13 cellular contexts compared by ENCODE assay signal in genomic region chr5:143148461-143149170, GRCh38.
DNase-seq lines count a peak whose midpoint lies in the region; ATAC-seq and TF ChIP-seq lines count a peak whose summit lies in the region.
"Had no signal": no experiment of that assay in that cellular context is flagged by ENCODE, and none has a peak within 500 bp of the region (broad histone marks: within the 10 kb centered on the region; RNA-seq: fewer than 3 reads in every experiment).

No MANE protein-coding gene starts in this region.

- peak overlapping the region; percentile 53 for H2AK5ac ChIP-seq in mesenchymal stem cell (ENCODE audit: low read length, severe bottlenecking)

- H3K4me3 Mint-ChIP-seq in glutamatergic neuron (ENCODE audit: unreplicated experiment), result no peak overlapping the region

- no peak overlapping the region for H3K14ac ChIP-seq in mesenchymal stem cell (ENCODE audit: low read length in 2 of 2)

- H4K8ac ChIP-seq in mesenchymal stem cell (ENCODE audit: low read length), result peak overlapping the region; percentile 35

- no peak for ATAC-seq in GM18858 (IDR thresholded peaks at IDR 0.05; ENCODE audit: unreplicated experiment)
- ATAC-seq: body of pancreas, K562 had no signal

- no peak overlapping the region for H2BK5ac ChIP-seq in mesenchymal stem cell (ENCODE audit: low read depth, low read length, poor library complexity, severe bottlenecking)

- H3K36me3 ChIP-seq in mesenchymal stem cell (ENCODE audit: control insufficient read depth in 1 of 2, insufficient read depth in 2 of 2, low read depth in 1 of 2, low read length in 2 of 2), result no peaks in the 10 kb centered on the region
- H3K36me3 ChIP-seq in transverse colon, result peaks cover 0 to 4% (median 2%) of the 10 kb centered on the region in 4 donors

- no peak for TF ChIP-seq POLR2A in transverse colon (IDR thresholded peaks at IDR 0.05)

- 69% methylated on average over 3 of the region's 4 CpGs for WGBS in mesenchymal stem cell
- 93 to 95% methylated on average over 3 to 4 of the region's 4 CpGs for WGBS in transverse colon (ENCODE audit: low coverage in 1 of 2), 2 donors

- peak overlapping the region; percentile 6 to 78 for H2BK12ac ChIP-seq in mesenchymal stem cell (ENCODE audit: low read length in 2 of 2)

- no peaks in the 10 kb centered on the region for H3K9me3 ChIP-seq in mesenchymal stem cell (ENCODE audit: control insufficient read depth, low read length)
- no peaks in the 10 kb centered on the region for H3K9me3 ChIP-seq in transverse colon
- H3K9me3 ChIP-seq: body of pancreas had no signal

- no peaks in the 10 kb centered on the region for H3K27me3 Mint-ChIP-seq in glutamatergic neuron (ENCODE audit: unreplicated experiment)

- H3K18ac ChIP-seq in mesenchymal stem cell (ENCODE audit: low read depth in 1 of 2, low read length in 2 of 2), result peak overlapping the region; percentile 40 to 84

- H3K27ac Mint-ChIP-seq in glutamatergic neuron (ENCODE audit: unreplicated experiment), result no peak overlapping the region

- peak overlapping the region; percentile 29 for H2BK15ac ChIP-seq in mesenchymal stem cell (ENCODE audit: low read depth, poor library complexity, severe bottlenecking)

- peak; percentile 64 for DNase-seq in SIG-M5 treated with dmso at 0.1 percent for 504 hours (lab: John Stamatoyannopoulos, UW; ENCODE audit: unreplicated experiment)
- DNase-seq in SIG-M5 (lab: John Stamatoyannopoulos, UW), result no peak
- DNase-seq in cardiac fibroblast (ENCODE audit: low read depth in 2 of 2), result peak; percentile 68 to 89
- peak; percentile 91 for DNase-seq in mesenchymal stem cell
- DNase-seq in transverse colon, result no peak
- no peak for DNase-seq in DMS153 treated with DMSO at 0.1 percent for 48 hours (lab: John Stamatoyannopoulos, UW; ENCODE audit: unreplicated experiment)
- no peak for DNase-seq in glutamatergic neuron
- DNase-seq: body of pancreas; RPMI8226; stimulated activated naive CD4-positive, alpha-beta T cell treated with Interleukin-2 at 50 U/mL for 16 hours had no signal

- no peaks in the 10 kb centered on the region for H3K4me1 Mint-ChIP-seq in glutamatergic neuron (ENCODE audit: low read depth, unreplicated experiment)

- H3K9me3 Mint-ChIP-seq in glutamatergic neuron (ENCODE audit: unreplicated experiment), result no peaks in the 10 kb centered on the region

- no peak overlapping the region for H3K23ac ChIP-seq in mesenchymal stem cell (ENCODE audit: low read length in 2 of 2)

- in situ Hi-C loops in transverse colon (cut with MboI; ENCODE audit: low pct_ligation_motif_present in 1 of 4, low pct_unique_long_range_greater_than_20kb in 1 of 4, low sequenced_read_pairs in 3 of 4), result no loop called here

- H3K27ac ChIP-seq in mesenchymal stem cell (ENCODE audit: low read length, poor library complexity, severe bottlenecking) (peak overlapping the region; percentile 53), transverse colon (peak overlapping the region; percentile 40 to 68 (median 52))
- H3K27ac ChIP-seq: body of pancreas, epithelial cell of prostate had no signal

- H3K27me3 ChIP-seq in mesenchymal stem cell (ENCODE audit: control insufficient read depth in 1 of 2, insufficient read depth in 1 of 2, low read length in 2 of 2), result no peaks in the 10 kb centered on the region
- H3K27me3 ChIP-seq in transverse colon, result no peaks in the 10 kb centered on the region
- H3K27me3 ChIP-seq: body of pancreas had no signal

- H3K4me2 ChIP-seq in mesenchymal stem cell (ENCODE audit: low read length, poor library complexity, severe bottlenecking), result no peak overlapping the region

- H3K36me3 Mint-ChIP-seq in glutamatergic neuron (ENCODE audit: unreplicated experiment), result no peaks in the 10 kb centered on the region

- H2BK120ac ChIP-seq in mesenchymal stem cell (ENCODE audit: low read depth, low read length), result peak overlapping the region; percentile 69

- H3K4me3 ChIP-seq in cardiac fibroblast (replicated peaks in 1 of 2; ENCODE audit: low read depth in 2 of 2, low read length in 2 of 2) (no peak overlapping the region), mesenchymal stem cell (ENCODE audit: insufficient read depth in 1 of 2, low read depth in 1 of 2, low read length in 2 of 2) (no peak overlapping the region), transverse colon (no peak overlapping the region)
- H3K4me3 ChIP-seq: body of pancreas, K562 had no signal

- H4K91ac ChIP-seq in mesenchymal stem cell (ENCODE audit: low read length), result no peak overlapping the region

- no peaks in the 10 kb centered on the region for H3K79me1 ChIP-seq in mesenchymal stem cell (replicated peaks; ENCODE audit: low read length, poor library complexity, severe bottlenecking)

- no peak for TF ChIP-seq EP300 in transverse colon (IDR thresholded peaks at IDR 0.05; ENCODE audit: low read depth)

- peak overlapping the region; percentile 16 to 75 for H3K4ac ChIP-seq in mesenchymal stem cell (ENCODE audit: low read depth in 1 of 2, low read length in 2 of 2)

- H3K4me1 ChIP-seq in mesenchymal stem cell (ENCODE audit: control insufficient read depth, insufficient read depth, low read depth, low read length), result peaks cover 11% of the 10 kb centered on the region
- H3K4me1 ChIP-seq in transverse colon, result peaks cover 0 to 12% (median 5%) of the 10 kb centered on the region in 4 donors
- H3K4me1 ChIP-seq: body of pancreas had no signal

- TF ChIP-seq CTCF in cardiac fibroblast (IDR thresholded peaks at IDR 0.05; ENCODE audit: low read depth, low read length) (no peak), transverse colon (IDR thresholded peaks at IDR 0.05) (no peak), glutamatergic neuron (IDR thresholded peaks at IDR 0.05; ENCODE audit: partially characterized antibody, unreplicated experiment) (no peak)

- no peak overlapping the region for H3K9ac ChIP-seq in mesenchymal stem cell (ENCODE audit: low read length)

- intact Hi-C loops in transverse colon (cut with DNase I; ENCODE audit: low total_unique reads), result no loop called here

- H2AFZ ChIP-seq in mesenchymal stem cell (ENCODE audit: low read depth, low read length), result no peak overlapping the region

Comparison
In these comparisons a context has a peak if more than half of its experiments do, and no peak if none do; other contexts are left out.
1. DNase-seq: peak in SIG-M5 treated with dmso at 0.1 percent for 504 hours (single experiment), cardiac fibroblast (2 of 2) and mesenchymal stem cell (single experiment); none in SIG-M5 (single experiment), transverse colon (single experiment), DMS153 treated with DMSO at 0.1 percent for 48 hours (single experiment) and glutamatergic neuron (single experiment).